ENCODE assay signal across 8 cellular contexts in the genomic region with DNA sequence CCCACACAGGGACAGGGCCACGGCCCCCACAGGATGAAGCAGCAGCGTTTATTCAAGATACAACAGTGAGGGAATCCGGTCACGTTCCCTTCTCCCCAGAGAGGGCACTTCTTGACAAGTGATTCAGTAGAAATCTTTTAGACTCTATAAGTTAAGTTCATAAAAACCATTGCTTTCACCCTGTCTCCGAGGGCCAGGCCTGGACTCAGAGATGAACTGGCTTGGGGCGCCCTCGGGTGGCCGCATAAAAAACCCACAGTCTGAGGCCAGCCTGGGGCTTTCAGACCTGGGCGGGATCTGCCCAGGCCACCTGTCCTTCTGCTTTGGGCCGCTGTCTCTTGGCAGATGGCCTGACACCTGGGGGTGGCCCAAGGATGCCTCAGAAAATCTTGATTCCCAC. TPM values are rescaled to one million over a fixed set of nuclear protein-coding genes. Genes with fewer than 3 reads are reported as not detected.
DNase-seq lines count a peak whose midpoint lies in the region; ATAC-seq and TF ChIP-seq lines count a peak whose summit lies in the region.
"Not testable (repeated sequence)": the region's sequence is repeated elsewhere in the genome, so short reads cannot be mapped to it uniquely, and the experiment has no call there.

No MANE protein-coding gene starts in this region.

- TF ChIP-seq EP300 in suprapubic skin (IDR thresholded peaks at IDR 0.05), result not testable (repeated sequence)

- TF ChIP-seq CTCF in cardiac fibroblast (IDR thresholded peaks at IDR 0.05; ENCODE audit: low read depth, low read length), result peak; percentile 16
- peak in 1 of 2 donors; percentile 39 for TF ChIP-seq CTCF in suprapubic skin (IDR thresholded peaks at IDR 0.05)

- peak; percentile 51 for ATAC-seq in activated CD8-positive, alpha-beta T cell treated with anti-CD3 and anti-CD28 coated beads, Interleukin-2, amount 10 ng/mL, durations not matched to agents 7 days and 5 days

- not testable (repeated sequence) for H3K36me3 Mint-ChIP-seq in activated CD8-positive, alpha-beta T cell treated with anti-CD3 and anti-CD28 coated beads, Interleukin-2, amount 10 ng/mL, durations not matched to agents 7 days and 5 days (ENCODE audit: low read depth)

- H3K4me1 Mint-ChIP-seq in activated CD8-positive, alpha-beta T cell treated with anti-CD3 and anti-CD28 coated beads, Interleukin-2, amount 10 ng/mL, durations not matched to agents 7 days and 5 days (ENCODE audit: low read depth), result not testable (repeated sequence)

- not testable (repeated sequence) for H3K9me3 ChIP-seq in suprapubic skin

- TF ChIP-seq POLR2A in suprapubic skin (IDR thresholded peaks at IDR 0.05), result not testable (repeated sequence)

- CTCF ChIA-PET in activated CD8-positive, alpha-beta T cell treated with anti-CD3 and anti-CD28 coated beads, Interleukin-2, amount 10 ng/mL, durations not matched to agents 7 days and 5 days (lab: Charles Lee), result not testable (repeated sequence)

- not testable (repeated sequence) for H3K9me3 Mint-ChIP-seq in activated CD8-positive, alpha-beta T cell treated with anti-CD3 and anti-CD28 coated beads, Interleukin-2, amount 10 ng/mL, durations not matched to agents 7 days and 5 days (ENCODE audit: insufficient read depth)

- not testable (repeated sequence) for H3K36me3 ChIP-seq in suprapubic skin

- WGBS in suprapubic skin, result 17% methylated on average over 1 of the region's 10 CpGs

- H3K4me3 ChIP-seq in cardiac fibroblast (replicated peaks in 1 of 2; ENCODE audit: low read depth in 2 of 2, low read length in 2 of 2); suprapubic skin: not testable (repeated sequence)

- DNase-seq in GDM1 (lab: John Stamatoyannopoulos, UW), result peak; percentile 65
- peak; percentile 90 for DNase-seq in NAMALWA (ENCODE audit: low spot score)
- peak; percentile 63 for DNase-seq in RPMI7951 (ENCODE audit: low read depth)
- DNase-seq in activated CD8-positive, alpha-beta T cell treated with anti-CD3 and anti-CD28 coated beads, Interleukin-2, amount 10 ng/mL, durations not matched to agents 7 days and 5 days, result peak; percentile 87
- DNase-seq in cardiac fibroblast (ENCODE audit: low read depth in 2 of 2), result peak; percentile 86 to 87
- peak; percentile 26 for DNase-seq in iPS-NIHi11 (ENCODE audit: low spot score)
- peak; percentile 59 for DNase-seq in retina
- peak; percentile 83 to 87 for DNase-seq in suprapubic skin (ENCODE audit: low spot score in 2 of 2)

- H3K27me3 Mint-ChIP-seq in activated CD8-positive, alpha-beta T cell treated with anti-CD3 and anti-CD28 coated beads, Interleukin-2, amount 10 ng/mL, durations not matched to agents 7 days and 5 days (ENCODE audit: low read depth), result not testable (repeated sequence)

- not testable (repeated sequence) for H3K4me1 ChIP-seq in suprapubic skin

- not testable (repeated sequence) for H3K27me3 ChIP-seq in suprapubic skin

- POLR2A ChIA-PET in activated CD8-positive, alpha-beta T cell treated with anti-CD3 and anti-CD28 coated beads, Interleukin-2, amount 10 ng/mL, durations not matched to agents 7 days and 5 days (lab: Charles Lee), result not testable (repeated sequence)

- not testable (repeated sequence) for H3K27ac ChIP-seq in suprapubic skin

- not testable (repeated sequence) for H3K4me3 Mint-ChIP-seq in activated CD8-positive, alpha-beta T cell treated with anti-CD3 and anti-CD28 coated beads, Interleukin-2, amount 10 ng/mL, durations not matched to agents 7 days and 5 days

- not testable (repeated sequence) for H3K27ac Mint-ChIP-seq in activated CD8-positive, alpha-beta T cell treated with anti-CD3 and anti-CD28 coated beads, Interleukin-2, amount 10 ng/mL, durations not matched to agents 7 days and 5 days

RNA-seq across cellular contexts. Expression of a gene that starts 11.2 kb away (rescaled TPM):
- total RNA-seq in RPMI7951 (2014; rRNA removed; shearing (Covaris generic)), result 12.6 and 14.0 TPM in 2 replicates
- 10 to 100 TPM; 57.6 to 59.7 TPM for total RNA-seq in activated CD8-positive, alpha-beta T cell treated with anti-CD3 and anti-CD28 coated beads, Interleukin-2, amount 10 ng/mL, durations not matched to agents 7 days and 5 days
- total RNA-seq in suprapubic skin, result 10 to 100 TPM; 15.7 to 28.5 (median 21.4) TPM

RNA-seq across cellular contexts. Expression of a gene that starts 14.6 kb away (rescaled TPM):
- under 0.01 TPM in 1 of 2 replicates, not detected in the other for total RNA-seq in RPMI7951 (2014; rRNA removed; shearing (Covaris generic))
- total RNA-seq in activated CD8-positive, alpha-beta T cell treated with anti-CD3 and anti-CD28 coated beads, Interleukin-2, amount 10 ng/mL, durations not matched to agents 7 days and 5 days, result under 1 TPM; 0.29 to 0.44 TPM
- 10 to 100 TPM; 13.4 to 38.8 (median 17.5) TPM for total RNA-seq in suprapubic skin

Comparison
In these comparisons a context has a peak if more than half of its experiments do, and no peak if none do; other contexts are left out.
1. DNase-seq: peak in every context shown above with its lines; median percentile 90 in NAMALWA; 87 in activated CD8-positive, alpha-beta T cell treated with anti-CD3 and anti-CD28 coated beads, Interleukin-2, amount 10 ng/mL, durations not matched to agents 7 days and 5 days; 86 in cardiac fibroblast; 85 in suprapubic skin; 65 in GDM1; 63 in RPMI7951; 59 in retina; 26 in iPS-NIHi11.
2. RNA of a gene that starts 14.6 kb away (total RNA-seq): 13.4 to 38.8 TPM in suprapubic skin; 0.29 to 0.44 TPM in activated CD8-positive, alpha-beta T cell treated with anti-CD3 and anti-CD28 coated beads, Interleukin-2, amount 10 ng/mL, durations not matched to agents 7 days and 5 days and under 0.01 TPM in RPMI7951; every median in the first group is over 4 times any median in the second.